ENCODE assay signal across 1 cellular context in genomic region chr4:150047546-150047945, GRCh38.
TF ChIP-seq lines count a peak whose summit lies in the region.

No MANE protein-coding gene starts in this region.

TF ChIP-seq in GM23338, 12 proteins besides CTCF, POLR2A, EP300 and RAD21 (continued from another document):
- TF ChIP-seq POLR2AphosphoS5 (IDR thresholded peaks at IDR 0.05; ENCODE audit: low read depth) = no peak
- no peak for TF ChIP-seq REST (IDR thresholded peaks at IDR 0.05; ENCODE audit: unreplicated experiment)
- TF ChIP-seq JUNB (IDR thresholded peaks at IDR 0.05; ENCODE audit: unreplicated experiment) = no peak
- TF ChIP-seq STAT1 (IDR thresholded peaks at IDR 0.05; ENCODE audit: unreplicated experiment) = no peak
